Comparison of ENCODE assay signal across 9 cellular contexts in the genomic region with DNA sequence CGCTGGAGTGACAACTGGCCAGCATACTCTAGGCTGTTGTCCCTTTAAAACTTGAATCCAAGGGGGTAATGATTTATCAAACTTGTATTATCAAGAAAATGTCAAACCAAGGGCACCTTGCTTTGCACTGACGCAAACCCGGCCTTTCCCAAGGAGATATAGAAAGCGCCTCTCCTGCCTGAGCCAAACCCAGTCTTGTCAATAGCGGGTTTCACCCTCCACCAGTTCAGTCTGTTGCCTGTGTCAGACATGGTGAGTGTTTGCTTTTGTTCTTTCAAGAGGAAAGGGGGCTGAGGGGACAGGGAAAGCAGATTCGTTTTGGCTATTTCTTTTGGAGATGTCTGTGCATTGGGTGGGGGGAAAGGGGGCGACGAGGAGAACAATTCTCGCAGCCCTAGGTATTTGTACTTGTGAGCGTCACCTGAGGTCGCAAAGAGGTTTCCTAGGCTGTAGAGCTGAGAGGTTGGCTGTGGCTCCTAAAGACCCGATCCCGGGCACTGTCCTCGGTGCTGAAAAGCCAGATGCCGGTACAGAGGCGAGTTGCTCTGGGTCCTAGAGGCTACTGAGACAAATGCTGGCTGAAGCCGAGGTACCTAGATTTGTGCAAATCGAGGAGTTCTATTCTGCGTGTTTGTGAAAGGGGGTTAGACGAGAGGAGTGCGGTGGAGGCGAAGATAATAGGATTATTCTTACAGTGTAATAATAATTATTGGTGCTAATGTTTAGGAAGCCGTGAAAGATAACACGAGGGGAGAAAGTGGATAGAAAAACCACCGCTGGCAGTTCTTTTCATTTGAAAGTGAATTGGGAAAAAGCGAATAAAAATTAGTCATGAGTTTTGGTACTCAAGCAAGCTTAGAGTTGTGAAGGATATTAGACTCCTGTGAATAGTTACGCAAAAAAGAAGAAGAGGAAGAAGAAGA. TPM values are rescaled to one million over a fixed set of nuclear protein-coding genes. Genes with fewer than 3 reads are reported as not detected.
A peak's percentile ranks its signal among the peaks of the same experiment; 100 is the strongest.
DNase-seq lines count a peak whose midpoint lies in the region; ATAC-seq and TF ChIP-seq lines count a peak whose summit lies in the region.
"Had no signal": no experiment of that assay in that cellular context is flagged by ENCODE, and none has a peak within 500 bp of the region (broad histone marks: within the 10 kb centered on the region; RNA-seq: fewer than 3 reads in every experiment).

Gene SLC6A5 (plus strand): TSS at position 185 of the 923 bp plus-strand sequence. CDS start 65 bp downstream, at position 250.

- H3K9me3 ChIP-seq in Caco-2, result no peaks in the 10 kb centered on the region
- H3K9me3 ChIP-seq in ascending aorta, result no peaks in the 10 kb centered on the region
- H3K9me3 ChIP-seq: neutrophil had no signal

- no TSS peak for BruUV-seq in Caco-2 (replicated peaks; lab: Mats Ljungman, UMichigan)

- H3K27me3 ChIP-seq in Caco-2 (replicated peaks; ENCODE audit: control insufficient read depth, insufficient read depth, low read length) (no peaks in the 10 kb centered on the region), ascending aorta (peaks cover 12% of the 10 kb centered on the region)

- H3K4me3 ChIP-seq in Caco-2 (ENCODE audit: low read depth, low read length) (no peak within 1 kb of the TSS), ascending aorta (no peak within 1 kb of the TSS)

- H3K27me3 Mint-ChIP-seq in Caco-2 (ENCODE audit: insufficient read depth, unreplicated experiment), result peaks cover 14% of the 10 kb centered on the region
- H3K27me3 Mint-ChIP-seq in activated naive CD4-positive, alpha-beta T cell treated with anti-CD3 and anti-CD28 coated beads, Interleukin-2, amount 10 ng/mL, durations not matched to agents 7 days and 5 days, result peaks cover 97% of the 10 kb centered on the region

- no peak within 1 kb of the TSS for H3K27ac ChIP-seq in ascending aorta
- H3K27ac ChIP-seq: neutrophil had no signal

- H3K4me1 ChIP-seq in Caco-2 (no peaks in the 10 kb centered on the region), ascending aorta (no peaks in the 10 kb centered on the region)

- no peak within 1 kb of the TSS for H3K27ac Mint-ChIP-seq in Caco-2 (ENCODE audit: unreplicated experiment)
- H3K27ac Mint-ChIP-seq in activated naive CD4-positive, alpha-beta T cell treated with anti-CD3 and anti-CD28 coated beads, Interleukin-2, amount 10 ng/mL, durations not matched to agents 7 days and 5 days, result peak within 1 kb of the TSS; percentile 42

- TF ChIP-seq CTCF in Caco-2 (IDR thresholded peaks at IDR 0.05; ENCODE audit: insufficient read depth in 1 of 2, low read depth in 1 of 2, low read length in 1 of 2, severe bottlenecking in 1 of 2, unreplicated experiment in 1 of 2) (no peak), ascending aorta (IDR thresholded peaks at IDR 0.05) (no peak)

- CTCF ChIA-PET in Caco-2 (lab: Charles Lee), result no interaction called here
- CTCF ChIA-PET in activated naive CD4-positive, alpha-beta T cell treated with anti-CD3 and anti-CD28 coated beads, Interleukin-2, amount 10 ng/mL, durations not matched to agents 7 days and 5 days (lab: Charles Lee), result interaction anchor here (1.0 kb wide), 1 partner anchor 9 kb away, joined by 3 read pairs; no protein-coding TSS in a partner anchor

- no peak for ATAC-seq in GM19452 (IDR thresholded peaks at IDR 0.05; ENCODE audit: unreplicated experiment)
- no peak for ATAC-seq in GM21717 (IDR thresholded peaks at IDR 0.05; ENCODE audit: unreplicated experiment)

- peaks cover 12% of the 10 kb centered on the region for H3K9me3 Mint-ChIP-seq in Caco-2 (ENCODE audit: unreplicated experiment)
- no peaks in the 10 kb centered on the region for H3K9me3 Mint-ChIP-seq in activated naive CD4-positive, alpha-beta T cell treated with anti-CD3 and anti-CD28 coated beads, Interleukin-2, amount 10 ng/mL, durations not matched to agents 7 days and 5 days

- H3K36me3 ChIP-seq in Caco-2 (ENCODE audit: control insufficient read depth, insufficient read depth, low read length) (no peaks in the 10 kb centered on the region), ascending aorta (no peaks in the 10 kb centered on the region)
- H3K36me3 ChIP-seq: neutrophil had no signal

- no peak within 1 kb of the TSS for H3K4me3 Mint-ChIP-seq in Caco-2 (ENCODE audit: unreplicated experiment)
- no peak within 1 kb of the TSS for H3K4me3 Mint-ChIP-seq in activated naive CD4-positive, alpha-beta T cell treated with anti-CD3 and anti-CD28 coated beads, Interleukin-2, amount 10 ng/mL, durations not matched to agents 7 days and 5 days

- H3K4me1 Mint-ChIP-seq in Caco-2 (ENCODE audit: low read depth, unreplicated experiment), result no peaks in the 10 kb centered on the region
- H3K4me1 Mint-ChIP-seq in activated naive CD4-positive, alpha-beta T cell treated with anti-CD3 and anti-CD28 coated beads, Interleukin-2, amount 10 ng/mL, durations not matched to agents 7 days and 5 days, result peaks cover 5% of the 10 kb centered on the region

- intact Hi-C loops in Caco-2 (cut with micrococcal nuclease; ENCODE audit: unreplicated experiment) (no loop called here), ascending aorta (cut with DNase I) (no loop called here)

- no peaks in the 10 kb centered on the region for H3K36me3 Mint-ChIP-seq in Caco-2 (ENCODE audit: insufficient read depth, unreplicated experiment)
- H3K36me3 Mint-ChIP-seq in activated naive CD4-positive, alpha-beta T cell treated with anti-CD3 and anti-CD28 coated beads, Interleukin-2, amount 10 ng/mL, durations not matched to agents 7 days and 5 days, result peaks cover 5% of the 10 kb centered on the region

- POLR2A ChIA-PET in Caco-2 (lab: Charles Lee), result no interaction called here

- DNase-seq in Caco-2 (peak; percentile 55 to 74), HT1080 (ENCODE audit: low read depth) (peak; percentile 35), kidney tubule cell (ENCODE audit: low spot score) (peak; percentile 56), ascending aorta (ENCODE audit: low spot score in 2 of 2) (no peak), NCI-H2196 (lab: John Stamatoyannopoulos, UW; ENCODE audit: unreplicated experiment) (no peak)
- DNase-seq in activated naive CD4-positive, alpha-beta T cell treated with anti-CD3 and anti-CD28 coated beads, Interleukin-2, amount 10 ng/mL, durations not matched to agents 7 days and 5 days, result peak; percentile 66

RNA-seq across cellular contexts. Expression of gene SLC6A5, which starts in this region (rescaled TPM):
- total RNA-seq in Caco-2 (2022), result not detected in 2 replicates
- total RNA-seq in HT1080 (2014; rRNA removed; shearing (Covaris generic)), result not detected in 2 replicates
- not detected in 2 replicates for polyA plus RNA-seq in HT1080 (2015; cell fraction: cytosol; rRNA removed)
- polyA plus RNA-seq in HT1080 (2015; cell fraction: nucleus; rRNA removed), result not detected in 2 replicates
- not detected for total RNA-seq in ascending aorta

Comparison
In these comparisons a context has a peak if more than half of its experiments do, and no peak if none do; other contexts are left out.
1. Peak in DNase-seq in Caco-2; RNA of the gene not detected or under 1 TPM.
2. Peak in DNase-seq in HT1080; RNA of the gene not detected or under 1 TPM.
3. DNase-seq: peak in activated naive CD4-positive, alpha-beta T cell treated with anti-CD3 and anti-CD28 coated beads, Interleukin-2, amount 10 ng/mL, durations not matched to agents 7 days and 5 days (single experiment) and kidney tubule cell (single experiment); none in ascending aorta (0 of 2) and NCI-H2196 (single experiment).